Comparison of ENCODE assay signal across 8 cellular contexts in genomic region chr11:67996622-67997459, GRCh38. TPM values are rescaled to one million over a fixed set of nuclear protein-coding genes. Genes with fewer than 3 reads are reported as not detected.
DNase-seq lines count a peak whose midpoint lies in the region; ATAC-seq and TF ChIP-seq lines count a peak whose summit lies in the region.

No MANE protein-coding gene starts in this region.

- dilution Hi-C loops in IMR-90 (cut with HindIII; ENCODE audit: low sequenced_read_pairs, unreplicated experiment) = no loop called here

- H2BK120ac ChIP-seq in IMR-90 (ENCODE audit: low read depth, low read length) = no peak overlapping the region

- H2AFZ ChIP-seq in IMR-90 (replicated peaks; ENCODE audit: low read length, poor library complexity) (peak overlapping the region; percentile 66), hepatocyte (no peak overlapping the region)

- H4K20me1 ChIP-seq in IMR-90 (ENCODE audit: insufficient read depth, low read length) (no peaks in the 10 kb centered on the region), hepatocyte (ENCODE audit: insufficient read depth, poor library complexity, severe bottlenecking) (no peaks in the 10 kb centered on the region)

- H2BK15ac ChIP-seq in IMR-90 (ENCODE audit: low read depth, low read length) = no peak overlapping the region

- H3K9me2 ChIP-seq in hepatocyte (replicated peaks; ENCODE audit: insufficient read depth) = no peaks in the 10 kb centered on the region

- no peak overlapping the region for H3K56ac ChIP-seq in IMR-90 (ENCODE audit: extremely low read depth, insufficient read depth, low read length)

- BruUV-seq in IMR-90 (replicated peaks; lab: Mats Ljungman, UMichigan) = no TSS peak

- H3K9me3 Mint-ChIP-seq in CD14-positive monocyte = peaks cover 0 to 3% (median 0%) of the 10 kb centered on the region in 7 donors
- no peaks in the 10 kb centered on the region for H3K9me3 Mint-ChIP-seq in activated CD8-positive, alpha-beta T cell treated with anti-CD3 and anti-CD28 coated beads, Interleukin-2, amount 10 ng/mL, durations not matched to agents 7 days and 5 days (ENCODE audit: insufficient read depth)
- H3K9me3 Mint-ChIP-seq in stimulated activated memory B cell treated with anti-CD40 and anti-IgM and Interleukin-4, amounts not matched to agents 10 μg/mL and 1 μg/mL and 100 μg/mL, for 72 hours = no peaks in the 10 kb centered on the region

- no peak for TF ChIP-seq POLR2A in IMR-90 (IDR thresholded peaks at IDR 0.05; ENCODE audit: low read depth, low read length)

- H3K9me3 ChIP-seq in IMR-90 (ENCODE audit: control insufficient read depth, insufficient read depth, low read length) (no peaks in the 10 kb centered on the region), hepatocyte (ENCODE audit: low read depth) (no peaks in the 10 kb centered on the region), ascending aorta (no peaks in the 10 kb centered on the region)

- H3K27ac ChIP-seq in IMR-90 (ENCODE audit: insufficient read depth, low read length) (no peak overlapping the region), hepatocyte (no peak overlapping the region), ascending aorta (no peak overlapping the region)

- H4K5ac ChIP-seq in IMR-90 (ENCODE audit: low read depth, low read length) = no peak overlapping the region

- POLR2A ChIA-PET in IMR-90 (lab: Charles Lee; ENCODE audit: unreplicated experiment) = no interaction called here
- POLR2A ChIA-PET in activated CD8-positive, alpha-beta T cell treated with anti-CD3 and anti-CD28 coated beads, Interleukin-2, amount 10 ng/mL, durations not matched to agents 7 days and 5 days (lab: Charles Lee) = no interaction called here

- H3K36me3 ChIP-seq in IMR-90 (ENCODE audit: control insufficient read depth, insufficient read depth, low read length) = no peaks in the 10 kb centered on the region
- no peaks in the 10 kb centered on the region for H3K36me3 ChIP-seq in hepatocyte (replicated peaks; ENCODE audit: insufficient read depth, low read depth)
- peaks cover 0 to 5% of the 10 kb centered on the region in 2 donors for H3K36me3 ChIP-seq in ascending aorta

- H3K23ac ChIP-seq in IMR-90 (ENCODE audit: low read depth, low read length) = no peak overlapping the region

- no peak overlapping the region for H3K4me3 ChIP-seq in IMR-90 (ENCODE audit: insufficient read depth, low read depth, low read length)
- H3K4me3 ChIP-seq in hepatocyte = no peak overlapping the region
- H3K4me3 ChIP-seq in ascending aorta = no peak overlapping the region

- no peaks in the 10 kb centered on the region for H3K79me2 ChIP-seq in hepatocyte

- H3K4ac ChIP-seq in IMR-90 (ENCODE audit: low read depth, low read length) = no peak overlapping the region

- H3K4me2 ChIP-seq in IMR-90 (ENCODE audit: low read depth, low read length) (no peak overlapping the region), hepatocyte (no peak overlapping the region)

- no peaks in the 10 kb centered on the region; the same call in 1 of the 2 replicates for H3K9me1 ChIP-seq in IMR-90 (ENCODE audit: insufficient read depth, low read length)

- in situ Hi-C loops in IMR-90 (cut with MboI; ENCODE audit: low sequenced_read_pairs) = no loop called here

- H3K27me3 ChIP-seq in IMR-90 (ENCODE audit: control insufficient read depth, insufficient read depth, low read length) (no peaks in the 10 kb centered on the region), hepatocyte (no peaks in the 10 kb centered on the region), ascending aorta (no peaks in the 10 kb centered on the region)

- H3K9ac ChIP-seq in IMR-90 (ENCODE audit: low read depth, low read length) = no peak overlapping the region

- no peak overlapping the region for H2BK20ac ChIP-seq in IMR-90 (ENCODE audit: low read depth, low read length)

- WGBS in IMR-90 (ENCODE audit: extremely low coverage in 2 of 2, insufficient read length in 1 of 2), 2 experiments = 42% methylated on average over 29 of the region's 41 CpGs; no CpG with 5 or more reads in 1 of the 2 experiments
- WGBS in hepatocyte (ENCODE audit: low lambda C conversion rate, missing lambda C conversion rate) = 69% methylated on average over 39 of the region's 41 CpGs

- peak overlapping the region; percentile 77 to 84 for H3K4me3 Mint-ChIP-seq in CD14-positive monocyte
- no peak overlapping the region for H3K4me3 Mint-ChIP-seq in activated CD8-positive, alpha-beta T cell treated with anti-CD3 and anti-CD28 coated beads, Interleukin-2, amount 10 ng/mL, durations not matched to agents 7 days and 5 days
- no peak overlapping the region for H3K4me3 Mint-ChIP-seq in stimulated activated memory B cell treated with anti-CD40 and anti-IgM and Interleukin-4, amounts not matched to agents 10 μg/mL and 1 μg/mL and 100 μg/mL, for 72 hours

- peaks cover 51% of the 10 kb centered on the region for H3K4me1 Mint-ChIP-seq in CD14-positive monocyte
- peaks cover 49% of the 10 kb centered on the region for H3K4me1 Mint-ChIP-seq in activated CD8-positive, alpha-beta T cell treated with anti-CD3 and anti-CD28 coated beads, Interleukin-2, amount 10 ng/mL, durations not matched to agents 7 days and 5 days (ENCODE audit: low read depth)
- peaks cover 65% of the 10 kb centered on the region for H3K4me1 Mint-ChIP-seq in stimulated activated memory B cell treated with anti-CD40 and anti-IgM and Interleukin-4, amounts not matched to agents 10 μg/mL and 1 μg/mL and 100 μg/mL, for 72 hours

- H3K36me3 Mint-ChIP-seq in CD14-positive monocyte = peaks cover 44 to 81% of the 10 kb centered on the region in 2 donors
- H3K36me3 Mint-ChIP-seq in activated CD8-positive, alpha-beta T cell treated with anti-CD3 and anti-CD28 coated beads, Interleukin-2, amount 10 ng/mL, durations not matched to agents 7 days and 5 days (ENCODE audit: low read depth) = peaks cover 10% of the 10 kb centered on the region
- H3K36me3 Mint-ChIP-seq in stimulated activated memory B cell treated with anti-CD40 and anti-IgM and Interleukin-4, amounts not matched to agents 10 μg/mL and 1 μg/mL and 100 μg/mL, for 72 hours = peaks cover 44% of the 10 kb centered on the region

- H3K79me1 ChIP-seq in IMR-90 (ENCODE audit: low read depth in 1 of 2, low read length in 2 of 2) = no peaks in the 10 kb centered on the region

- DNase-seq in CD14-positive monocyte (ENCODE audit: low spot score) = peak; percentile 90
- DNase-seq in IMR-90 = no peak
- DNase-seq in activated CD8-positive, alpha-beta T cell treated with anti-CD3 and anti-CD28 coated beads, Interleukin-2, amount 10 ng/mL, durations not matched to agents 7 days and 5 days = peak; percentile 50
- peak; percentile 61 for DNase-seq in hepatocyte (ENCODE audit: low spot score)
- no peak for DNase-seq in ascending aorta (ENCODE audit: low spot score in 2 of 2)

- H2AK5ac ChIP-seq in IMR-90 (ENCODE audit: low read depth, low read length) = no peak overlapping the region

- H3K18ac ChIP-seq in IMR-90 (ENCODE audit: low read depth, low read length) = no peak overlapping the region

- no peak for TF ChIP-seq CTCF in CD14-positive monocyte (IDR thresholded peaks at IDR 0.05)
- no peak for TF ChIP-seq CTCF in IMR-90 (conservative IDR thresholded peaks at IDR 0.05; ENCODE audit: low read depth, low read length)
- TF ChIP-seq CTCF in hepatocyte (IDR thresholded peaks at IDR 0.05; ENCODE audit: poor library complexity) = no peak
- TF ChIP-seq CTCF in ascending aorta (IDR thresholded peaks at IDR 0.05) = no peak

- CTCF ChIA-PET in IMR-90 (lab: Yijun Ruan, JAX) = no interaction called here
- CTCF ChIA-PET in activated CD8-positive, alpha-beta T cell treated with anti-CD3 and anti-CD28 coated beads, Interleukin-2, amount 10 ng/mL, durations not matched to agents 7 days and 5 days (lab: Charles Lee) = no interaction called here

- H3K4me1 ChIP-seq in IMR-90 (ENCODE audit: control insufficient read depth, insufficient read depth, low read length) (no peaks in the 10 kb centered on the region), hepatocyte (ENCODE audit: insufficient read depth) (no peaks in the 10 kb centered on the region), ascending aorta (no peaks in the 10 kb centered on the region)

- intact Hi-C loops in CD14-positive monocyte (cut with micrococcal nuclease) (no loop called here), IMR-90 (cut with micrococcal nuclease) (no loop called here), ascending aorta (cut with DNase I) (no loop called here)

- no peak for TF ChIP-seq RAD21 in IMR-90 (IDR thresholded peaks at IDR 0.05; ENCODE audit: low read length)

- H2AK9ac ChIP-seq in IMR-90 (replicated peaks; ENCODE audit: low read depth, low read length, poor library complexity) = peak overlapping the region; percentile 5

- no peak overlapping the region for H4K8ac ChIP-seq in IMR-90 (ENCODE audit: low read depth in 2 of 2, low read length in 2 of 2)

- H3K14ac ChIP-seq in IMR-90 (replicated peaks; ENCODE audit: low read depth, low read length) = no peak overlapping the region

- no peak overlapping the region for H4K91ac ChIP-seq in IMR-90 (ENCODE audit: insufficient read depth, low read depth, low read length)

- no peak overlapping the region for H2BK5ac ChIP-seq in IMR-90 (ENCODE audit: low read depth, low read length, poor library complexity, severe bottlenecking)

- H3K27ac Mint-ChIP-seq in CD14-positive monocyte = peak overlapping the region; percentile 72 to 98 (median 94)
- H3K27ac Mint-ChIP-seq in activated CD8-positive, alpha-beta T cell treated with anti-CD3 and anti-CD28 coated beads, Interleukin-2, amount 10 ng/mL, durations not matched to agents 7 days and 5 days = peak overlapping the region; percentile 50
- H3K27ac Mint-ChIP-seq in stimulated activated memory B cell treated with anti-CD40 and anti-IgM and Interleukin-4, amounts not matched to agents 10 μg/mL and 1 μg/mL and 100 μg/mL, for 72 hours = peak overlapping the region; percentile 86

- ATAC-seq in IMR-90 (ENCODE audit: low read depth) = peak; percentile 90
- peak; percentile 50 for ATAC-seq in activated CD8-positive, alpha-beta T cell treated with anti-CD3 and anti-CD28 coated beads, Interleukin-2, amount 10 ng/mL, durations not matched to agents 7 days and 5 days
- ATAC-seq in stimulated activated memory B cell treated with anti-CD40 and anti-IgM and Interleukin-4, amounts not matched to agents 10 μg/mL and 1 μg/mL and 100 μg/mL, for 72 hours = peak; percentile 61
- ATAC-seq in HG03025 (IDR thresholded peaks at IDR 0.05; ENCODE audit: low FRiP score, unreplicated experiment) = no peak
- ATAC-seq in HG02623 (IDR thresholded peaks at IDR 0.05; ENCODE audit: unreplicated experiment) = no peak

- peaks cover 0 to 2% (median 1%) of the 10 kb centered on the region in 3 donors for H3K27me3 Mint-ChIP-seq in CD14-positive monocyte (ENCODE audit: low read depth in 3 of 3)
- no peaks in the 10 kb centered on the region for H3K27me3 Mint-ChIP-seq in activated CD8-positive, alpha-beta T cell treated with anti-CD3 and anti-CD28 coated beads, Interleukin-2, amount 10 ng/mL, durations not matched to agents 7 days and 5 days (ENCODE audit: low read depth)
- H3K27me3 Mint-ChIP-seq in stimulated activated memory B cell treated with anti-CD40 and anti-IgM and Interleukin-4, amounts not matched to agents 10 μg/mL and 1 μg/mL and 100 μg/mL, for 72 hours = no peaks in the 10 kb centered on the region

RNA-seq across cellular contexts. Expression of gene UNC93B1, which starts 7.1 kb away (rescaled TPM):
- polyA plus RNA-seq in CD14-positive monocyte (100 to 1,000 TPM; 185 to 220 TPM), IMR-90 (2012; rRNA removed) (18.8 and 19.2 TPM in 2 replicates), hepatocyte (38.0 and 42.9 TPM in 2 replicates)
- total RNA-seq in IMR-90 (2012; rRNA removed) (10.6 and 10.9 TPM in 2 replicates), hepatocyte (22.6 and 23.5 TPM in 2 replicates), ascending aorta (74.7 TPM)
- polyA plus RNA-seq in IMR-90 (2012; cell fraction: cytosol; rRNA removed) = 10.1 and 28.4 TPM in 2 replicates
- polyA plus RNA-seq in IMR-90 (2012; cell fraction: nucleus; rRNA removed; ENCODE audit: low replicate concordance) = 48.5 and 108 TPM in 2 replicates
- total RNA-seq in activated CD8-positive, alpha-beta T cell treated with anti-CD3 and anti-CD28 coated beads, Interleukin-2, amount 10 ng/mL, durations not matched to agents 7 days and 5 days = 10 to 100 TPM; 27.8 to 29.8 TPM

RNA-seq across cellular contexts. Expression of gene ALDH3B1, which starts 13.3 kb away (rescaled TPM):
- polyA plus RNA-seq in CD14-positive monocyte = 10 to 100 TPM; 79.8 to 86.7 TPM
- total RNA-seq in IMR-90 (2012; rRNA removed) = 11.8 and 11.9 TPM in 2 replicates
- polyA plus RNA-seq in IMR-90 (2012; rRNA removed) = 22.8 and 28.5 TPM in 2 replicates
- polyA plus RNA-seq in IMR-90 (2012; cell fraction: cytosol; rRNA removed) = 18.0 and 34.9 TPM in 2 replicates
- 29.6 and 66.4 TPM in 2 replicates for polyA plus RNA-seq in IMR-90 (2012; cell fraction: nucleus; rRNA removed; ENCODE audit: low replicate concordance)
- total RNA-seq in activated CD8-positive, alpha-beta T cell treated with anti-CD3 and anti-CD28 coated beads, Interleukin-2, amount 10 ng/mL, durations not matched to agents 7 days and 5 days = not detected
- 11.7 and 15.4 TPM in 2 replicates for total RNA-seq in hepatocyte
- polyA plus RNA-seq in hepatocyte = 15.7 and 16.9 TPM in 2 replicates
- total RNA-seq in ascending aorta = 42.8 TPM

RNA-seq across cellular contexts. Expression of gene NDUFS8, which starts 33.6 kb away (rescaled TPM):
- 100 to 1,000 TPM; 114 to 141 TPM for polyA plus RNA-seq in CD14-positive monocyte
- total RNA-seq in IMR-90 (2012; rRNA removed) = 80.0 and 85.9 TPM in 2 replicates
- polyA plus RNA-seq in IMR-90 (2012; rRNA removed) = 131 and 165 TPM in 2 replicates
- polyA plus RNA-seq in IMR-90 (2012; cell fraction: cytosol; rRNA removed) = 305 and 345 TPM in 2 replicates
- polyA plus RNA-seq in IMR-90 (2012; cell fraction: nucleus; rRNA removed; ENCODE audit: low replicate concordance) = 87.1 and 239 TPM in 2 replicates
- 100 to 1,000 TPM; 146 to 163 TPM for total RNA-seq in activated CD8-positive, alpha-beta T cell treated with anti-CD3 and anti-CD28 coated beads, Interleukin-2, amount 10 ng/mL, durations not matched to agents 7 days and 5 days
- 100 and 111 TPM in 2 replicates for total RNA-seq in hepatocyte
- 286 and 287 TPM in 2 replicates for polyA plus RNA-seq in hepatocyte
- total RNA-seq in ascending aorta = 316 TPM

RNA-seq across cellular contexts. Expression of gene TCIRG1, which starts 42.0 kb away (rescaled TPM):
- 100 to 1,000 TPM; 197 to 225 TPM for polyA plus RNA-seq in CD14-positive monocyte
- total RNA-seq in IMR-90 (2012; rRNA removed) = 25.3 and 30.8 TPM in 2 replicates
- polyA plus RNA-seq in IMR-90 (2012; rRNA removed) = 117 and 148 TPM in 2 replicates
- polyA plus RNA-seq in IMR-90 (2012; cell fraction: cytosol; rRNA removed) = 31.2 and 68.1 TPM in 2 replicates
- 905 and 2,934 TPM in 2 replicates for polyA plus RNA-seq in IMR-90 (2012; cell fraction: nucleus; rRNA removed; ENCODE audit: low replicate concordance)
- total RNA-seq in activated CD8-positive, alpha-beta T cell treated with anti-CD3 and anti-CD28 coated beads, Interleukin-2, amount 10 ng/mL, durations not matched to agents 7 days and 5 days = 100 to 1,000 TPM; 238 to 263 TPM
- total RNA-seq in hepatocyte = 61.0 and 77.4 TPM in 2 replicates
- polyA plus RNA-seq in hepatocyte = 125 and 199 TPM in 2 replicates
- 385 TPM for total RNA-seq in ascending aorta

Comparison
In these comparisons a context has a peak if more than half of its experiments do, and no peak if none do; other contexts are left out.
1. DNase-seq: peak in CD14-positive monocyte (single experiment), activated CD8-positive, alpha-beta T cell treated with anti-CD3 and anti-CD28 coated beads, Interleukin-2, amount 10 ng/mL, durations not matched to agents 7 days and 5 days (single experiment) and hepatocyte (single experiment); none in IMR-90 (single experiment) and ascending aorta (0 of 2).
2. H3K4me3 Mint-ChIP-seq: peak in CD14-positive monocyte (2 of 2); none in activated CD8-positive, alpha-beta T cell treated with anti-CD3 and anti-CD28 coated beads, Interleukin-2, amount 10 ng/mL, durations not matched to agents 7 days and 5 days (single experiment) and stimulated activated memory B cell treated with anti-CD40 and anti-IgM and Interleukin-4, amounts not matched to agents 10 μg/mL and 1 μg/mL and 100 μg/mL, for 72 hours (single experiment).
3. ATAC-seq: peak in IMR-90 (single experiment), activated CD8-positive, alpha-beta T cell treated with anti-CD3 and anti-CD28 coated beads, Interleukin-2, amount 10 ng/mL, durations not matched to agents 7 days and 5 days (single experiment) and stimulated activated memory B cell treated with anti-CD40 and anti-IgM and Interleukin-4, amounts not matched to agents 10 μg/mL and 1 μg/mL and 100 μg/mL, for 72 hours (single experiment); none in HG03025 (single experiment) and HG02623 (single experiment).
4. RNA of gene ALDH3B1, which starts 13.3 kb away (total RNA-seq): 42.8 TPM in ascending aorta (single experiment), 11.7 to 15.4 TPM in hepatocyte and 11.8 to 11.9 TPM in IMR-90; not detected in activated CD8-positive, alpha-beta T cell treated with anti-CD3 and anti-CD28 coated beads, Interleukin-2, amount 10 ng/mL, durations not matched to agents 7 days and 5 days; every median in the first group is over 10 times any median in the second.
5. Peak in every context shown above with its lines, with median percentiles within 50 percentile points of each other: H3K27ac Mint-ChIP-seq.